In the genomic region with DNA sequence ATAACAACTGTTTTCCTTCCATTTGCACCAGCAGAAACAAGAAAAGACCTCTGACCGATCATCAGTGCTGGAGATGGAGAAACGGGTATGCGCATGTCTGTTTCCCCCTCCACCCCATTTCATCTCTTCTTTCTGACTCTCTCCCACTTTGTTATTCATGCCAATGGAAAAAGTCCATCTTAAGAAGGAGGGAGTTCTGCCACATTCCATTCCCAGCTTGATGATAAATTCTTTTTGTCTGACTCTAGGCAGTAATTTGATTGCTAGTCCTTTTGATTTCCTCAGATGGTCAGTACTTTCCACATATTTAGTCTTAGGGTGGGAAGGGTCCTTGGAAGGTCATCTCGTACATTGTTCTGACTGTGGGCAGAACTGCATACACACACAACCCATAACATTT, we compare ENCODE assay signal across 2 cellular contexts.
A peak's percentile ranks its signal among the peaks of the same experiment; 100 is the strongest.
TF ChIP-seq lines count a peak whose summit lies in the region.

No MANE protein-coding gene starts in this region.

TF ChIP-seq in GM23338, 12 proteins besides CTCF, POLR2A, EP300 and RAD21:
- TF ChIP-seq, protein P1, sequence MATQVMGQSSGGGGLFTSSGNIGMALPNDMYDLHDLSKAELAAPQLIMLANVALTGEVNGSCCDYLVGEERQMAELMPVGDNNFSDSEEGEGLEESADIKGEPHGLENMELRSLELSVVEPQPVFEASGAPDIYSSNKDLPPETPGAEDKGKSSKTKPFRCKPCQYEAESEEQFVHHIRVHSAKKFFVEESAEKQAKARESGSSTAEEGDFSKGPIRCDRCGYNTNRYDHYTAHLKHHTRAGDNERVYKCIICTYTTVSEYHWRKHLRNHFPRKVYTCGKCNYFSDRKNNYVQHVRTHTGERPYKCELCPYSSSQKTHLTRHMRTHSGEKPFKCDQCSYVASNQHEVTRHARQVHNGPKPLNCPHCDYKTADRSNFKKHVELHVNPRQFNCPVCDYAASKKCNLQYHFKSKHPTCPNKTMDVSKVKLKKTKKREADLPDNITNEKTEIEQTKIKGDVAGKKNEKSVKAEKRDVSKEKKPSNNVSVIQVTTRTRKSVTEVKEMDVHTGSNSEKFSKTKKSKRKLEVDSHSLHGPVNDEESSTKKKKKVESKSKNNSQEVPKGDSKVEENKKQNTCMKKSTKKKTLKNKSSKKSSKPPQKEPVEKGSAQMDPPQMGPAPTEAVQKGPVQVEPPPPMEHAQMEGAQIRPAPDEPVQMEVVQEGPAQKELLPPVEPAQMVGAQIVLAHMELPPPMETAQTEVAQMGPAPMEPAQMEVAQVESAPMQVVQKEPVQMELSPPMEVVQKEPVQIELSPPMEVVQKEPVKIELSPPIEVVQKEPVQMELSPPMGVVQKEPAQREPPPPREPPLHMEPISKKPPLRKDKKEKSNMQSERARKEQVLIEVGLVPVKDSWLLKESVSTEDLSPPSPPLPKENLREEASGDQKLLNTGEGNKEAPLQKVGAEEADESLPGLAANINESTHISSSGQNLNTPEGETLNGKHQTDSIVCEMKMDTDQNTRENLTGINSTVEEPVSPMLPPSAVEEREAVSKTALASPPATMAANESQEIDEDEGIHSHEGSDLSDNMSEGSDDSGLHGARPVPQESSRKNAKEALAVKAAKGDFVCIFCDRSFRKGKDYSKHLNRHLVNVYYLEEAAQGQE (IDR thresholded peaks at IDR 0.05; ENCODE audit: unreplicated experiment), result no peak
- TF ChIP-seq STAT1 (IDR thresholded peaks at IDR 0.05; ENCODE audit: unreplicated experiment), result no peak
- TF ChIP-seq NANOG (IDR thresholded peaks at IDR 0.05; ENCODE audit: borderline replicate concordance), result peak; percentile 52; the same call in 1 of the 2 replicates
- TF ChIP-seq, protein P2, sequence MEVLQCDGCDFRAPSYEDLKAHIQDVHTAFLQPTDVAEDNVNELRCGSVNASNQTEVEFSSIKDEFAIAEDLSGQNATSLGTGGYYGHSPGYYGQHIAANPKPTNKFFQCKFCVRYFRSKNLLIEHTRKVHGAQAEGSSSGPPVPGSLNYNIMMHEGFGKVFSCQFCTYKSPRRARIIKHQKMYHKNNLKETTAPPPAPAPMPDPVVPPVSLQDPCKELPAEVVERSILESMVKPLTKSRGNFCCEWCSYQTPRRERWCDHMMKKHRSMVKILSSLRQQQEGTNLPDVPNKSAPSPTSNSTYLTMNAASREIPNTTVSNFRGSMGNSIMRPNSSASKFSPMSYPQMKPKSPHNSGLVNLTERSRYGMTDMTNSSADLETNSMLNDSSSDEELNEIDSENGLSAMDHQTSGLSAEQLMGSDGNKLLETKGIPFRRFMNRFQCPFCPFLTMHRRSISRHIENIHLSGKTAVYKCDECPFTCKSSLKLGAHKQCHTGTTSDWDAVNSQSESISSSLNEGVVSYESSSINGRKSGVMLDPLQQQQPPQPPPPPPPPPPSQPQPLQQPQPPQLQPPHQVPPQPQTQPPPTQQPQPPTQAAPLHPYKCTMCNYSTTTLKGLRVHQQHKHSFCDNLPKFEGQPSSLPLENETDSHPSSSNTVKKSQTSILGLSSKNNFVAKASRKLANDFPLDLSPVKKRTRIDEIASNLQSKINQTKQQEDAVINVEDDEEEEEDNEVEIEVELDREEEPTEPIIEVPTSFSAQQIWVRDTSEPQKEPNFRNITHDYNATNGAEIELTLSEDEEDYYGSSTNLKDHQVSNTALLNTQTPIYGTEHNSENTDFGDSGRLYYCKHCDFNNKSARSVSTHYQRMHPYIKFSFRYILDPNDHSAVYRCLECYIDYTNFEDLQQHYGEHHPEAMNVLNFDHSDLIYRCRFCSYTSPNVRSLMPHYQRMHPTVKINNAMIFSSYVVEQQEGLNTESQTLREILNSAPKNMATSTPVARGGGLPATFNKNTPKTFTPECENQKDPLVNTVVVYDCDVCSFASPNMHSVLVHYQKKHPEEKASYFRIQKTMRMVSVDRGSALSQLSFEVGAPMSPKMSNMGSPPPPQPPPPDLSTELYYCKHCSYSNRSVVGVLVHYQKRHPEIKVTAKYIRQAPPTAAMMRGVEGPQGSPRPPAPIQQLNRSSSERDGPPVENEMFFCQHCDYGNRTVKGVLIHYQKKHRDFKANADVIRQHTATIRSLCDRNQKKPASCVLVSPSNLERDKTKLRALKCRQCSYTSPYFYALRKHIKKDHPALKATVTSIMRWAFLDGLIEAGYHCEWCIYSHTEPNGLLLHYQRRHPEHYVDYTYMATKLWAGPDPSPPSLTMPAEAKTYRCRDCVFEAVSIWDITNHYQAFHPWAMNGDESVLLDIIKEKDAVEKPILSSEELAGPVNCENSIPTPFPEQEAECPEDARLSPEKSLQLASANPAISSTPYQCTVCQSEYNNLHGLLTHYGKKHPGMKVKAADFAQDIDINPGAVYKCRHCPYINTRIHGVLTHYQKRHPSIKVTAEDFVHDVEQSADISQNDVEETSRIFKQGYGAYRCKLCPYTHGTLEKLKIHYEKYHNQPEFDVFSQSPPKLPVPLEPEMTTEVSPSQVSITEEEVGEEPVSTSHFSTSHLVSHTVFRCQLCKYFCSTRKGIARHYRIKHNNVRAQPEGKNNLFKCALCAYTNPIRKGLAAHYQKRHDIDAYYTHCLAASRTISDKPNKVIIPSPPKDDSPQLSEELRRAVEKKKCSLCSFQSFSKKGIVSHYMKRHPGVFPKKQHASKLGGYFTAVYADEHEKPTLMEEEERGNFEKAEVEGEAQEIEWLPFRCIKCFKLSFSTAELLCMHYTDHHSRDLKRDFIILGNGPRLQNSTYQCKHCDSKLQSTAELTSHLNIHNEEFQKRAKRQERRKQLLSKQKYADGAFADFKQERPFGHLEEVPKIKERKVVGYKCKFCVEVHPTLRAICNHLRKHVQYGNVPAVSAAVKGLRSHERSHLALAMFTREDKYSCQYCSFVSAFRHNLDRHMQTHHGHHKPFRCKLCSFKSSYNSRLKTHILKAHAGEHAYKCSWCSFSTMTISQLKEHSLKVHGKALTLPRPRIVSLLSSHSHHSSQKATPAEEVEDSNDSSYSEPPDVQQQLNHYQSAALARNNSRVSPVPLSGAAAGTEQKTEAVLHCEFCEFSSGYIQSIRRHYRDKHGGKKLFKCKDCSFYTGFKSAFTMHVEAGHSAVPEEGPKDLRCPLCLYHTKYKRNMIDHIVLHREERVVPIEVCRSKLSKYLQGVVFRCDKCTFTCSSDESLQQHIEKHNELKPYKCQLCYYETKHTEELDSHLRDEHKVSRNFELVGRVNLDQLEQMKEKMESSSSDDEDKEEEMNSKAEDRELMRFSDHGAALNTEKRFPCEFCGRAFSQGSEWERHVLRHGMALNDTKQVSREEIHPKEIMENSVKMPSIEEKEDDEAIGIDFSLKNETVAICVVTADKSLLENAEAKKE (CRISPR knock-in tag; IDR thresholded peaks at IDR 0.05), result peak; percentile 98
TF ChIP-seq in GM23338: peak in this region for 2.

TF ChIP-seq in WTC11, 78 proteins besides CTCF, POLR2A, EP300 and RAD21 (continued from another document):
- TF ChIP-seq, protein P3, sequence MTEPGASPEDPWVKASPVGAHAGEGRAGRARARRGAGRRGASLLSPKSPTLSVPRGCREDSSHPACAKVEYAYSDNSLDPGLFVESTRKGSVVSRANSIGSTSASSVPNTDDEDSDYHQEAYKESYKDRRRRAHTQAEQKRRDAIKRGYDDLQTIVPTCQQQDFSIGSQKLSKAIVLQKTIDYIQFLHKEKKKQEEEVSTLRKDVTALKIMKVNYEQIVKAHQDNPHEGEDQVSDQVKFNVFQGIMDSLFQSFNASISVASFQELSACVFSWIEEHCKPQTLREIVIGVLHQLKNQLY (CRISPR knock-in tag; IDR thresholded peaks at IDR 0.05), result no peak
- no peak for TF ChIP-seq TEAD4 (CRISPR knock-in tag; IDR thresholded peaks at IDR 0.05)
- TF ChIP-seq ELF4 (CRISPR knock-in tag; IDR thresholded peaks at IDR 0.05; ENCODE audit: low read depth), result no peak
- TF ChIP-seq ZNF263 (CRISPR knock-in tag; IDR thresholded peaks at IDR 0.05; ENCODE audit: low read depth), result no peak
- TF ChIP-seq ETV6 (CRISPR knock-in tag; IDR thresholded peaks at IDR 0.05), result 0 out of 2 replicates have a peak, but pooled peaks have one; percentile 23
- TF ChIP-seq, protein P4, sequence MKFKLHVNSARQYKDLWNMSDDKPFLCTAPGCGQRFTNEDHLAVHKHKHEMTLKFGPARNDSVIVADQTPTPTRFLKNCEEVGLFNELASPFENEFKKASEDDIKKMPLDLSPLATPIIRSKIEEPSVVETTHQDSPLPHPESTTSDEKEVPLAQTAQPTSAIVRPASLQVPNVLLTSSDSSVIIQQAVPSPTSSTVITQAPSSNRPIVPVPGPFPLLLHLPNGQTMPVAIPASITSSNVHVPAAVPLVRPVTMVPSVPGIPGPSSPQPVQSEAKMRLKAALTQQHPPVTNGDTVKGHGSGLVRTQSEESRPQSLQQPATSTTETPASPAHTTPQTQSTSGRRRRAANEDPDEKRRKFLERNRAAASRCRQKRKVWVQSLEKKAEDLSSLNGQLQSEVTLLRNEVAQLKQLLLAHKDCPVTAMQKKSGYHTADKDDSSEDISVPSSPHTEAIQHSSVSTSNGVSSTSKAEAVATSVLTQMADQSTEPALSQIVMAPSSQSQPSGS (CRISPR knock-in tag; IDR thresholded peaks at IDR 0.05; ENCODE audit: borderline replicate concordance, low read depth), result no peak
- TF ChIP-seq, protein P5, sequence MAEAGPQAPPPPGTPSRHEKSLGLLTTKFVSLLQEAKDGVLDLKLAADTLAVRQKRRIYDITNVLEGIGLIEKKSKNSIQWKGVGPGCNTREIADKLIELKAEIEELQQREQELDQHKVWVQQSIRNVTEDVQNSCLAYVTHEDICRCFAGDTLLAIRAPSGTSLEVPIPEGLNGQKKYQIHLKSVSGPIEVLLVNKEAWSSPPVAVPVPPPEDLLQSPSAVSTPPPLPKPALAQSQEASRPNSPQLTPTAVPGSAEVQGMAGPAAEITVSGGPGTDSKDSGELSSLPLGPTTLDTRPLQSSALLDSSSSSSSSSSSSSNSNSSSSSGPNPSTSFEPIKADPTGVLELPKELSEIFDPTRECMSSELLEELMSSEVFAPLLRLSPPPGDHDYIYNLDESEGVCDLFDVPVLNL (CRISPR knock-in tag; IDR thresholded peaks at IDR 0.05; ENCODE audit: borderline replicate concordance, low read depth), result no peak
TF ChIP-seq in WTC11: peak in this region for 2.
